ENCODE assay signal across 8 cellular contexts in genomic region chr22:49724893-49725489, GRCh38.
DNase-seq lines count a peak whose midpoint lies in the region; ATAC-seq, FAIRE-seq and TF ChIP-seq lines count a peak whose summit lies in the region.

No MANE protein-coding gene starts in this region.

- H3K27me3 Mint-ChIP-seq in activated CD4-positive, alpha-beta memory T cell treated with anti-CD3 and anti-CD28 coated beads for 36 hours, result peaks cover 26% of the 10 kb centered on the region

- H3K9me3 ChIP-seq in mononuclear cell (ENCODE audit: low read depth, low read length), result no peaks in the 10 kb centered on the region

- H3K9me3 Mint-ChIP-seq in activated CD4-positive, alpha-beta memory T cell treated with anti-CD3 and anti-CD28 coated beads for 36 hours, result no peaks in the 10 kb centered on the region

- peak overlapping the region; percentile 12 for H3K4me3 ChIP-seq in mononuclear cell (ENCODE audit: low read length)

- DNase-seq in AG09319 (ENCODE audit: extremely low read depth, low read depth), result no peak
- peak; percentile 95 for DNase-seq in GM19239 (ENCODE audit: insufficient read length, low spot score)
- peak; percentile 74 for DNase-seq in NCI-H2227 (lab: John Stamatoyannopoulos, UW; ENCODE audit: unreplicated experiment)
- DNase-seq in activated CD4-positive, alpha-beta memory T cell treated with anti-CD3 and anti-CD28 coated beads for 36 hours, result peak; percentile 84
- DNase-seq in effector CD4-positive, alpha-beta T cell, result peak; percentile 50
- peak; percentile 55 for DNase-seq in stimulated activated CD8-positive, alpha-beta memory T cell treated with anti-CD3 and anti-CD28 coated beads, Interleukin-4, amount 100 ng/mL, for 24 hours (ENCODE audit: low read depth)

- no peak for ATAC-seq in GM18502 (IDR thresholded peaks at IDR 0.05; ENCODE audit: poor library complexity, unreplicated experiment)

- peak overlapping the region; percentile 28 for H3K27ac Mint-ChIP-seq in activated CD4-positive, alpha-beta memory T cell treated with anti-CD3 and anti-CD28 coated beads for 36 hours

- FAIRE-seq in GM19239 (lab: Jason Lieb, UNC), result no peak

- H3K27me3 ChIP-seq in mononuclear cell (ENCODE audit: insufficient read depth, low read length), result peaks cover 42% of the 10 kb centered on the region

- intact Hi-C loops in activated CD4-positive, alpha-beta memory T cell treated with anti-CD3 and anti-CD28 coated beads for 36 hours (cut with micrococcal nuclease), result no loop called here

- TF ChIP-seq CTCF in AG09319 (IDR thresholded peaks at IDR 0.05; ENCODE audit: low read depth, low read length), result peak; percentile 38

- peaks cover 12% of the 10 kb centered on the region for H3K4me1 Mint-ChIP-seq in activated CD4-positive, alpha-beta memory T cell treated with anti-CD3 and anti-CD28 coated beads for 36 hours (ENCODE audit: low read depth)

- CTCF ChIA-PET in activated CD4-positive, alpha-beta memory T cell treated with anti-CD3 and anti-CD28 coated beads for 36 hours (lab: Charles Lee), result interaction anchor here (0.6 to 1.8 kb wide), 8 partner anchors 23 to 781 kb away, joined by 3 to 6 read pairs (median 4); no protein-coding TSS in a partner anchor

- peaks cover 13% of the 10 kb centered on the region for H3K4me1 ChIP-seq in mononuclear cell (ENCODE audit: insufficient read depth, low read length)

- POLR2A ChIA-PET in activated CD4-positive, alpha-beta memory T cell treated with anti-CD3 and anti-CD28 coated beads for 36 hours (lab: Charles Lee), result no interaction called here

- peak overlapping the region; percentile 57 for H3K4me3 Mint-ChIP-seq in activated CD4-positive, alpha-beta memory T cell treated with anti-CD3 and anti-CD28 coated beads for 36 hours

- no peaks in the 10 kb centered on the region for H3K36me3 Mint-ChIP-seq in activated CD4-positive, alpha-beta memory T cell treated with anti-CD3 and anti-CD28 coated beads for 36 hours
